ENCODE assay signal across 1 cellular context in the genomic region with DNA sequence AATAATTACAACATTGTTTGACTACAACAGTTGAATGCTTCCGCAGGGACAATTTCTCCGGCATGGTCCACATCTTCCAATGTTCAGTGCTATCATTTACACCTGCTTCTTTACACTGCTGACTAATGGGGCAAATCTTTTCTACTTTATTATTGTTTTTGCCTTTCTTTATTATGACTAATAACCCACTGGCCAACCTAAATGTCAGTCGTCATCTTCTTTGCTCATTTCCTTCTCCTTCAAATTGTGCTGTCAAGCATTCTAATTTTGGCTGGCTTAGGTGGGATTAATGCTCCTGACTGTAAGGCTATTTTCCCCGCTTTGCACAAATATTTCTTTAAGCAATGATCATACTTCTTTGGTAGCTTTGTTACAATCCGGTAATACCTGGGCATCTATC.
TF ChIP-seq lines count a peak whose summit lies in the region.

No MANE protein-coding gene starts in this region.

TF ChIP-seq in IMR-90, 13 proteins besides CTCF, POLR2A, EP300 and RAD21 (continued from another document):
- TF ChIP-seq NFE2L2 (IDR thresholded peaks at IDR 0.05; ENCODE audit: low read depth, low read length) = no peak
- no peak for TF ChIP-seq CEBPB (IDR thresholded peaks at IDR 0.05; ENCODE audit: low read depth, low read length)
- no peak for TF ChIP-seq MAFK (IDR thresholded peaks at IDR 0.05; ENCODE audit: low read depth, low read length)
TF ChIP-seq in IMR-90: peak in this region for 0.
